ENCODE assay signal across 13 cellular contexts in the genomic region with DNA sequence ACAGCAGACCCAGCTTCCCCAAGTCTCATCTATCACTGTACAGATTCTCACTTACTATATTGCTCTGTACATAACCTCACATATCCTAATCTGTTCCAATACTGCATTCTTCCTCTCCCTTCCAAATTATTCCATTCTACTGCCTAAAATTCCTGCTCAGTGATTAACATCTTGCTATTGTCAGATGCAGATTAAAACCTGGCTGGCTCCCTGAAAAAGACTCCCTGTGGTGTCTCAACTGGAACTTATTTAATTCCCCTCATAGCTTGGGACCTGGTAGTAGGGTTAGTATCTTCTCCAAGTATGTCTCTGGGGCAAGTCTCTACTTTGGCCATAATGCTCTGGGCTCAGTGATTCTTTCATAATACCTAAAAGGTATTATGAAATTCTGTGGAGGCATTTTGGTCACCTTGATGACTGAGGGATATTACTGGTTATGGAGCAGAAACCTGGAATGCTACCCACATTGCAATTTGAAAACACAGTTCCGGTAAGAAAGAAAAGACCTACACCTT. TPM values are rescaled to one million over a fixed set of nuclear protein-coding genes. Genes with fewer than 3 reads are reported as not detected.
DNase-seq lines count a peak whose midpoint lies in the region; ATAC-seq, FAIRE-seq and TF ChIP-seq lines count a peak whose summit lies in the region.
"Had no signal": no experiment of that assay in that cellular context is flagged by ENCODE, and none has a peak within 500 bp of the region (broad histone marks: within the 10 kb centered on the region; RNA-seq: fewer than 3 reads in every experiment).

No MANE protein-coding gene starts in this region.

- H3K4me1 Mint-ChIP-seq in chondrocyte (ENCODE audit: low read depth): peaks cover 28% of the 10 kb centered on the region
- H3K4me1 Mint-ChIP-seq: T-helper 17 cell had no signal

- no peaks in the 10 kb centered on the region for H3K9me3 Mint-ChIP-seq in chondrocyte (ENCODE audit: low read depth)

- H3K27me3 ChIP-seq in MG63: no peaks in the 10 kb centered on the region
- no peaks in the 10 kb centered on the region for H3K27me3 ChIP-seq in left lung
- H3K27me3 ChIP-seq: cardiac muscle cell, upper lobe of left lung had no signal

- FAIRE-seq in GM19239 (lab: Jason Lieb, UNC): no peak

- no peaks in the 10 kb centered on the region for H3K27me3 Mint-ChIP-seq in chondrocyte (ENCODE audit: low read depth)
- H3K27me3 Mint-ChIP-seq: T-helper 17 cell had no signal

- H3K27ac ChIP-seq in left lung: no peak overlapping the region
- H3K27ac ChIP-seq: cardiac muscle cell, upper lobe of left lung had no signal

- DNase-seq in AG10803 (ENCODE audit: low read depth): peak; percentile 95
- DNase-seq in MG63: peak; percentile 65
- no peak for DNase-seq in chondrocyte (ENCODE audit: low spot score)
- no peak for DNase-seq in left lung
- no peak for DNase-seq in NCI-H2171 (lab: John Stamatoyannopoulos, UW)
- no peak for DNase-seq in GDM1 (lab: John Stamatoyannopoulos, UW)
- DNase-seq in GM19239 (ENCODE audit: insufficient read length, low spot score): no peak
- DNase-seq: ACHN; stimulated activated CD8-positive, alpha-beta memory T cell treated with anti-CD3 and anti-CD28 coated beads, Interleukin-4, amount 100 ng/mL, for 48 hours; T-helper 17 cell; upper lobe of left lung had no signal

- H3K4me3 ChIP-seq in AG10803 (ENCODE audit: low read length): no peak overlapping the region
- no peak overlapping the region for H3K4me3 ChIP-seq in MG63
- H3K4me3 ChIP-seq in left lung: no peak overlapping the region
- H3K4me3 ChIP-seq: cardiac muscle cell, upper lobe of left lung had no signal

- peak overlapping the region; percentile 19 for H3K27ac Mint-ChIP-seq in chondrocyte (ENCODE audit: unreplicated experiment)
- H3K27ac Mint-ChIP-seq: T-helper 17 cell had no signal

- TF ChIP-seq CTCF in AG10803 (conservative IDR thresholded peaks at IDR 0.05; ENCODE audit: low read length) (no peak), chondrocyte (IDR thresholded peaks at IDR 0.05) (no peak), left lung (IDR thresholded peaks at IDR 0.05) (no peak)

- no peaks in the 10 kb centered on the region; the same call in 1 of the 2 replicates for H3K9me3 ChIP-seq in MG63
- no peaks in the 10 kb centered on the region for H3K9me3 ChIP-seq in left lung
- H3K9me3 ChIP-seq: upper lobe of left lung had no signal

- no peak overlapping the region for H3K4me3 Mint-ChIP-seq in chondrocyte (ENCODE audit: unreplicated experiment)
- H3K4me3 Mint-ChIP-seq: T-helper 17 cell had no signal

- H3K4me1 ChIP-seq in left lung: no peaks in the 10 kb centered on the region

- H3K36me3 ChIP-seq in MG63 (no peaks in the 10 kb centered on the region), left lung (no peaks in the 10 kb centered on the region)
- H3K36me3 ChIP-seq: cardiac muscle cell, upper lobe of left lung had no signal

- H3K36me3 Mint-ChIP-seq in chondrocyte (ENCODE audit: low read depth): no peaks in the 10 kb centered on the region

- ATAC-seq in left lung (peak; percentile 46), HG03469 (IDR thresholded peaks at IDR 0.05; ENCODE audit: unreplicated experiment) (no peak)
- ATAC-seq: T-helper 17 cell had no signal

- intact Hi-C loops in left lung (cut with DNase I): no loop called here

RNA-seq across cellular contexts. Expression of a gene that starts 55.8 kb away (rescaled TPM):
- total RNA-seq in MG63 (2014; rRNA removed; shearing (Covaris generic); ENCODE audit: low replicate concordance): 25.5 and 80.3 TPM in 2 replicates
- total RNA-seq in chondrocyte: 127 to 157 TPM (median 137 TPM) in 3 replicates
- total RNA-seq in left lung: 10 to 100 TPM; 54.6 to 70.5 TPM

Comparison
In these comparisons a context has a peak if more than half of its experiments do, and no peak if none do; other contexts are left out.
1. DNase-seq: peak in AG10803 (single experiment) and MG63 (single experiment); none in chondrocyte (single experiment), left lung (0 of 2), NCI-H2171 (single experiment), GDM1 (single experiment) and GM19239 (single experiment).